In genomic region chr5:125215593-125215992, GRCh38 we compare ENCODE assay signal across 27 cellular contexts.
DNase-seq lines count a peak whose midpoint lies in the region; ATAC-seq, FAIRE-seq and TF ChIP-seq lines count a peak whose summit lies in the region.
"Had no signal": no experiment of that assay in that cellular context is flagged by ENCODE, and none has a peak within 500 bp of the region (broad histone marks: within the 10 kb centered on the region; RNA-seq: fewer than 3 reads in every experiment).

No MANE protein-coding gene starts in this region.

- 84% methylated on average over 1 of the region's 1 CpG; no CpG with 5 or more reads in 1 of the 2 experiments for WGBS in H1 (ENCODE audit: extremely low coverage in 1 of 2, insufficient coverage in 1 of 2, insufficient read length in 1 of 2, insufficient replicate concordance in 2 of 2, low coverage in 1 of 2, low lambda C conversion rate in 2 of 2, missing lambda C conversion rate in 1 of 2), 2 experiments

- H4K91ac ChIP-seq in H1 (replicated peaks; ENCODE audit: insufficient read length, low read length): no peak overlapping the region

- H3K18ac ChIP-seq in H1 (ENCODE audit: extremely low read depth, low read length): no peak overlapping the region

- H3K9ac ChIP-seq in H1 (replicated peaks in 1 of 4; ENCODE audit: extremely low read depth in 1 of 4, low read depth in 3 of 4, low read length in 3 of 4) (no peak overlapping the region), keratinocyte (ENCODE audit: control insufficient read depth, extremely low read depth, insufficient read depth, low read length) (no peak overlapping the region)

- H3K56ac ChIP-seq in H1 (replicated peaks; ENCODE audit: insufficient read length, low read depth, low read length): no peak overlapping the region

- H3K27ac ChIP-seq in H1 (ENCODE audit: low read depth, low read length) (no peak overlapping the region), keratinocyte (ENCODE audit: control insufficient read depth, insufficient read depth, low read length) (no peak overlapping the region)

- no peaks in the 10 kb centered on the region for H3K9me3 ChIP-seq in H1 (ENCODE audit: insufficient read depth in 2 of 2, low read depth in 1 of 2, low read length in 1 of 2)
- H3K9me3 ChIP-seq in keratinocyte (ENCODE audit: control insufficient read depth, low read depth, low read length): no peaks in the 10 kb centered on the region

- H3K27me3 ChIP-seq in H1 (replicated peaks in 1 of 4; ENCODE audit: control insufficient read depth in 3 of 4, extremely low read depth in 1 of 4, insufficient read depth in 3 of 4, low read length in 3 of 4) (no peaks in the 10 kb centered on the region), keratinocyte (ENCODE audit: control insufficient read depth, extremely low read depth, insufficient read depth, low read length) (no peaks in the 10 kb centered on the region)

- no peak overlapping the region for H3K14ac ChIP-seq in H1 (ENCODE audit: insufficient read length)

- H3K4me3 ChIP-seq in H1 (ENCODE audit: extremely low read depth in 1 of 4, insufficient read depth in 2 of 4, low read depth in 3 of 4, low read length in 4 of 4): no peak overlapping the region
- H3K4me3 ChIP-seq in keratinocyte (ENCODE audit: control insufficient read depth in 2 of 3, extremely low read depth in 1 of 3, insufficient read depth in 2 of 3, low read depth in 1 of 3, low read length in 3 of 3): no peak overlapping the region
- H3K4me3 ChIP-seq: GM12878 had no signal

- H2BK12ac ChIP-seq in H1 (ENCODE audit: low read depth, low read length): 0 out of 2 replicates have a peak overlapping the region, but pooled peaks have one; percentile 23

- H2BK5ac ChIP-seq in H1 (ENCODE audit: low read depth, low read length): no peak overlapping the region

- no peak overlapping the region for H4K5ac ChIP-seq in H1 (ENCODE audit: insufficient read length, low read depth, low read length)

- no peak for DNase-seq in D721Med (ENCODE audit: insufficient read length, low spot score)
- peak; percentile 21 for DNase-seq in HPDE6-E6E7 (ENCODE audit: extremely low spot score)
- no peak for DNase-seq in H1 (ENCODE audit: low read depth in 1 of 2, low spot score in 2 of 2)
- no peak for DNase-seq in keratinocyte (ENCODE audit: low read depth, low spot score)
- DNase-seq in middle frontal gyrus (ENCODE audit: extremely low spot score, low spot score): no peak
- DNase-seq in NCI-H1694 treated with DMSO at 0.1 percent for 48 hours (lab: John Stamatoyannopoulos, UW): no peak
- DNase-seq: C1 segment of cervical spinal cord; CD4-positive, alpha-beta memory T cell; COR-L47; DMS79; EL; GDM1; H9; HFFc6; NCI-H1092 treated with DMSO at 0.1 percent for 48 hours; NCI-H1436; NCI-H187 treated with DMSO at 0.1 percent for 48 hours; NCI-H2171 treated with DMSO at 0.1 percent for 48 hours; NCI-H345; NCI-H510A treated with DMSO at 0.1 percent for 48 hours; NCI-H748 treated with DMSO at 0.1 percent for 48 hours; NK-92 treated with Interleukin-12 subunit alpha and Interleukin-12 subunit beta, amount 100 ng/mL, for 24 hours; PC-3; Right ventricle myocardium superior; T-cell had no signal

- H2AK5ac ChIP-seq in H1 (ENCODE audit: low read depth, low read length): no peak overlapping the region

- dilution Hi-C loops in keratinocyte (cut with MboI; ENCODE audit: extremely low pct_ligation_motif_present, low sequenced_read_pairs): no loop called here

- no peak for TF ChIP-seq EP300 in H1 (IDR thresholded peaks at IDR 0.05; ENCODE audit: borderline replicate concordance in 1 of 2, low read depth in 2 of 2, low read length in 2 of 2)

- H3K23me2 ChIP-seq in H1 (ENCODE audit: low read depth, low read length): no peaks in the 10 kb centered on the region

- H2BK20ac ChIP-seq in H1 (ENCODE audit: low read length): no peak overlapping the region

- no peak overlapping the region for H3K4ac ChIP-seq in H1 (replicated peaks; ENCODE audit: insufficient read length, low read depth, low read length)

- no peak overlapping the region for H3K4me2 ChIP-seq in H1 (ENCODE audit: insufficient read depth in 1 of 2, low read depth in 2 of 2, low read length in 2 of 2)
- peak overlapping the region; percentile 25 for H3K4me2 ChIP-seq in keratinocyte (ENCODE audit: control insufficient read depth, extremely low read depth, insufficient read depth, low read depth, low read length)

- H3K79me2 ChIP-seq in H1 (ENCODE audit: control insufficient read depth in 1 of 2, insufficient read depth in 2 of 2, low read length in 2 of 2) (no peaks in the 10 kb centered on the region), keratinocyte (ENCODE audit: control insufficient read depth, insufficient read depth, low read length) (no peaks in the 10 kb centered on the region)

- H4K20me1 ChIP-seq in H1 (replicated peaks in 1 of 2; ENCODE audit: control insufficient read depth in 1 of 2, insufficient read depth in 2 of 2, low read length in 2 of 2) (no peaks in the 10 kb centered on the region), keratinocyte (ENCODE audit: control insufficient read depth, extremely low read depth, insufficient read depth, low read length) (no peaks in the 10 kb centered on the region)

- CTCF ChIA-PET in H1 (lab: Charles Lee; ENCODE audit: partially characterized antibody): interaction anchor here (1.0 kb wide), 1 partner anchor 12 kb away, joined by 3 read pairs; no protein-coding TSS in a partner anchor

- H3K23ac ChIP-seq in H1 (ENCODE audit: insufficient read length): no peak overlapping the region

- H3K36me3 ChIP-seq in H1 (ENCODE audit: control insufficient read depth in 2 of 4, insufficient read depth in 4 of 4, low read length in 3 of 4) (no peaks in the 10 kb centered on the region), keratinocyte (ENCODE audit: control insufficient read depth in 2 of 2, extremely low read depth in 1 of 2, insufficient read depth in 2 of 2, low read length in 2 of 2) (no peaks in the 10 kb centered on the region)

- H2AFZ ChIP-seq in H1 (ENCODE audit: low read length) (no peak overlapping the region), keratinocyte (ENCODE audit: control insufficient read depth, low read length) (no peak overlapping the region)

- TF ChIP-seq CTCF in D721Med (IDR thresholded peaks at IDR 0.05; ENCODE audit: insufficient read depth, missing control alignments): no peak
- TF ChIP-seq CTCF in H1 (IDR thresholded peaks at IDR 0.05; ENCODE audit: control extremely low read depth in 1 of 3, insufficient read depth in 1 of 3, low read depth in 1 of 3, low read length in 3 of 3): no peak
- TF ChIP-seq CTCF in keratinocyte (optimal IDR thresholded peaks at IDR 0.05 in 1 of 3, IDR thresholded peaks at IDR 0.05 in 1 of 3, conservative IDR thresholded peaks at IDR 0.05 in 1 of 3; ENCODE audit: extremely low read depth in 1 of 3, insufficient read depth in 2 of 3, low read length in 3 of 3): no peak

- FAIRE-seq in D721Med (lab: Jason Lieb, UNC) (peak; percentile 25), H1 (lab: Jason Lieb, UNC) (no peak), keratinocyte (lab: Jason Lieb, UNC) (peak; percentile 52)
- FAIRE-seq: GM12878 had no signal

- no peaks in the 10 kb centered on the region for H3K4me1 ChIP-seq in H1 (replicated peaks in 1 of 4; ENCODE audit: control insufficient read depth in 3 of 4, insufficient read depth in 4 of 4, low read length in 3 of 4)
- H3K4me1 ChIP-seq in keratinocyte (ENCODE audit: control insufficient read depth, extremely low read depth, insufficient read depth, low read length): peaks cover 11% of the 10 kb centered on the region

- no peak for ATAC-seq in GM21367 (IDR thresholded peaks at IDR 0.05; ENCODE audit: unreplicated experiment)
- ATAC-seq: GM12878, PC-3, T-cell had no signal

- peak overlapping the region; percentile 38 for H2BK120ac ChIP-seq in H1 (replicated peaks; ENCODE audit: low read depth, low read length)

- no peaks in the 10 kb centered on the region for H3K79me1 ChIP-seq in H1 (ENCODE audit: low read depth, low read length)

- H4K8ac ChIP-seq in H1 (ENCODE audit: extremely low read depth, insufficient read depth, low read length): no peak overlapping the region

- TF ChIP-seq POLR2A in H1 (IDR thresholded peaks at IDR 0.05; ENCODE audit: control extremely low read depth in 1 of 2, low read depth in 2 of 2, low read length in 2 of 2): no peak

- H3K9me1 ChIP-seq in keratinocyte (ENCODE audit: control insufficient read depth, extremely low read depth, insufficient read depth, low read length): no peaks in the 10 kb centered on the region

- no peak overlapping the region for H2BK15ac ChIP-seq in H1 (ENCODE audit: low read length)

- no peak for TF ChIP-seq RAD21 in H1 (IDR thresholded peaks at IDR 0.05 in 1 of 2, conservative IDR thresholded peaks at IDR 0.05 in 1 of 2; ENCODE audit: low read depth in 2 of 2, low read length in 2 of 2)

- POLR2A ChIA-PET in H1 (lab: Charles Lee; ENCODE audit: partially characterized antibody): no interaction called here

TF ChIP-seq in H1, 55 proteins besides CTCF, POLR2A, EP300 and RAD21:
- TF ChIP-seq EGR1 (IDR thresholded peaks at IDR 0.05; ENCODE audit: borderline replicate concordance, low read depth, low read length): no peak
- TF ChIP-seq PHF8 (conservative IDR thresholded peaks at IDR 0.05; ENCODE audit: low read depth, low read length): no peak
- no peak for TF ChIP-seq RFX5 (IDR thresholded peaks at IDR 0.05; ENCODE audit: borderline replicate concordance, low read depth, low read length)
- no peak for TF ChIP-seq KDM1A (IDR thresholded peaks at IDR 0.05; ENCODE audit: borderline replicate concordance, low read length)
- no peak for TF ChIP-seq CREB1 (IDR thresholded peaks at IDR 0.05)
- no peak for TF ChIP-seq SP4 (IDR thresholded peaks at IDR 0.05; ENCODE audit: low read length)
